17 cellular contexts compared by ENCODE assay signal in genomic region chr3:34948431-34948971, GRCh38.
DNase-seq lines count a peak whose midpoint lies in the region; ATAC-seq and TF ChIP-seq lines count a peak whose summit lies in the region.
"Had no signal": no experiment of that assay in that cellular context is flagged by ENCODE, and none has a peak within 500 bp of the region (broad histone marks: within the 10 kb centered on the region; RNA-seq: fewer than 3 reads in every experiment).

No MANE protein-coding gene starts in this region.

- no peak overlapping the region for H3K23ac ChIP-seq in mesendoderm (ENCODE audit: low read length)

- no peak overlapping the region for H2BK120ac ChIP-seq in mesendoderm (ENCODE audit: low read depth, low read length)

- H3K4me3 ChIP-seq in AG10803 (ENCODE audit: low read length) (no peak overlapping the region), ascending aorta (no peak overlapping the region), choroid plexus epithelial cell (ENCODE audit: low read depth, low read length) (no peak overlapping the region), mesendoderm (ENCODE audit: low read length) (no peak overlapping the region)
- H3K4me3 ChIP-seq: A549 had no signal

- no peaks in the 10 kb centered on the region for H3K9me3 ChIP-seq in ascending aorta
- H3K9me3 ChIP-seq: A549 had no signal

- DNase-seq in AG10803 (ENCODE audit: low read depth) (peak; percentile 0), ascending aorta (ENCODE audit: low spot score in 2 of 2) (no peak), choroid plexus epithelial cell (ENCODE audit: low read depth) (peak; percentile 9), mesendoderm (peak; percentile 39), islet precursor cell (no peak), SKM-1 (lab: John Stamatoyannopoulos, UW; ENCODE audit: unreplicated experiment) (no peak)
- DNase-seq: AML-193; Calu3; CD4-positive, CD25-positive, alpha-beta regulatory T cell; DMS79; NCI-H1417 treated with DMSO at 0.1 percent for 48 hours; NCI-H2029; NCI-H510A; SHP77 had no signal

- H3K4me2 ChIP-seq in mesendoderm (ENCODE audit: low read length) = no peak overlapping the region
- H3K4me2 ChIP-seq: A549 had no signal

- H3K4me1 ChIP-seq in ascending aorta = peaks cover 0 to 3% of the 10 kb centered on the region in 2 donors
- peaks cover 1% of the 10 kb centered on the region for H3K4me1 ChIP-seq in mesendoderm (ENCODE audit: control insufficient read depth, low read depth, low read length)
- H3K4me1 ChIP-seq: A549 had no signal

- H3K18ac ChIP-seq in mesendoderm (ENCODE audit: low read length) = peak overlapping the region; percentile 39

- TF ChIP-seq CTCF in AG10803 (conservative IDR thresholded peaks at IDR 0.05; ENCODE audit: low read length) = no peak
- TF ChIP-seq CTCF in ascending aorta (IDR thresholded peaks at IDR 0.05) = no peak
- no peak for TF ChIP-seq CTCF in choroid plexus epithelial cell (conservative IDR thresholded peaks at IDR 0.05; ENCODE audit: low read depth, low read length)

- ATAC-seq in HG02852 (IDR thresholded peaks at IDR 0.05; ENCODE audit: unreplicated experiment) = no peak
- ATAC-seq in GM21825 (IDR thresholded peaks at IDR 0.05; ENCODE audit: unreplicated experiment) = no peak
- ATAC-seq: A549 had no signal

- H3K79me2 ChIP-seq in mesendoderm (ENCODE audit: control insufficient read depth, insufficient read depth, low read length) = no peaks in the 10 kb centered on the region

- no peak overlapping the region for H3K9ac ChIP-seq in mesendoderm (ENCODE audit: low read length)

- no peak overlapping the region for H3K4ac ChIP-seq in mesendoderm (ENCODE audit: low read depth, low read length)

- H3K27me3 ChIP-seq in ascending aorta = no peaks in the 10 kb centered on the region
- no peaks in the 10 kb centered on the region for H3K27me3 ChIP-seq in mesendoderm (ENCODE audit: insufficient read depth, low read length, poor library complexity)

- no peak overlapping the region for H4K5ac ChIP-seq in mesendoderm (ENCODE audit: low read length)

- WGBS in mesendoderm (ENCODE audit: extremely low coverage, insufficient coverage, low lambda C conversion rate) = no CpG with 5 or more reads among the region's 1 CpG

- H4K8ac ChIP-seq in mesendoderm (ENCODE audit: low read depth, low read length) = no peak overlapping the region

- H3K79me1 ChIP-seq in mesendoderm (ENCODE audit: low read length) = no peaks in the 10 kb centered on the region

- no peak overlapping the region for H3K56ac ChIP-seq in mesendoderm (ENCODE audit: low read length)

- H3K36me3 ChIP-seq in ascending aorta (no peaks in the 10 kb centered on the region), mesendoderm (ENCODE audit: control insufficient read depth, insufficient read depth, low read length) (no peaks in the 10 kb centered on the region)

- peak overlapping the region; percentile 5 to 13 for H3K27ac ChIP-seq in ascending aorta
- H3K27ac ChIP-seq in mesendoderm (ENCODE audit: low read depth, low read length) = no peak overlapping the region
- H3K27ac ChIP-seq: A549 had no signal

- H2AK5ac ChIP-seq in mesendoderm (ENCODE audit: low read length) = no peak overlapping the region

- intact Hi-C loops in ascending aorta (cut with DNase I) = no loop called here

- H2BK15ac ChIP-seq in mesendoderm (replicated peaks; ENCODE audit: low read depth) = no peak overlapping the region

- no peak overlapping the region for H2BK5ac ChIP-seq in mesendoderm (ENCODE audit: low read length)

Comparison
In these comparisons a context has a peak if more than half of its experiments do, and no peak if none do; other contexts are left out.
1. DNase-seq: peak in AG10803 (single experiment), choroid plexus epithelial cell (single experiment) and mesendoderm (single experiment); none in ascending aorta (0 of 2), islet precursor cell (single experiment) and SKM-1 (single experiment).